18 cellular contexts compared by ENCODE assay signal in genomic region chr5:154709368-154710305, GRCh38. TPM values are rescaled to one million over a fixed set of nuclear protein-coding genes. Genes with fewer than 3 reads are reported as not detected.
DNase-seq lines count a peak whose midpoint lies in the region; ATAC-seq and TF ChIP-seq lines count a peak whose summit lies in the region.
"Had no signal": no experiment of that assay in that cellular context is flagged by ENCODE, and none has a peak within 500 bp of the region (broad histone marks: within the 10 kb centered on the region; RNA-seq: fewer than 3 reads in every experiment).

No MANE protein-coding gene starts in this region.

- H4K20me1 ChIP-seq in GM23248 (ENCODE audit: insufficient read depth), result no peaks in the 10 kb centered on the region

- H2AFZ ChIP-seq in GM23248, result no peak overlapping the region

- H3K36me3 ChIP-seq in GM23248 (ENCODE audit: low read depth), result no peaks in the 10 kb centered on the region
- H3K36me3 ChIP-seq in WERI-Rb-1, result no peaks in the 10 kb centered on the region
- H3K36me3 ChIP-seq in testis (ENCODE audit: low read depth, missing control alignments), result no peaks in the 10 kb centered on the region
- H3K36me3 ChIP-seq: MG63, SJSA1 had no signal

- H3K9ac ChIP-seq in GM23248, result no peak overlapping the region

- DNase-seq in AG10803 (ENCODE audit: low read depth) (peak; percentile 67), GM23248 (peak; percentile 52), WERI-Rb-1 (peak; percentile 78), mesenteric fat pad (ENCODE audit: low spot score) (peak; percentile 55), testis (no peak), SHP77 treated with DMSO at 0.1 percent for 48 hours (lab: John Stamatoyannopoulos, UW) (no peak)
- DNase-seq: DMS79, NCI-H1092 treated with DMSO at 0.1 percent for 48 hours, NCI-H146, NCI-H2081, NCI-H510A treated with DMSO at 0.1 percent for 48 hours, NCI-H774 had no signal

- H3K4me2 ChIP-seq in GM23248 (ENCODE audit: unreplicated experiment), result peak overlapping the region; percentile 11

- H3K4me1 ChIP-seq in GM23248 (ENCODE audit: insufficient read depth) (peaks cover 27% of the 10 kb centered on the region), testis (peaks cover 4% of the 10 kb centered on the region)

- intact Hi-C loops in testis (cut with DNase I; ENCODE audit: low total_unique reads), result no loop called here

- in situ Hi-C loops in GM23248 (cut with MboI), result no loop called here

- H3K79me2 ChIP-seq in GM23248 (ENCODE audit: insufficient read depth), result no peaks in the 10 kb centered on the region

- WGBS in GM23248 (ENCODE audit: low coverage in 1 of 2, low lambda C conversion rate in 2 of 2, missing lambda C conversion rate in 2 of 2), 2 experiments, result 76 to 77% methylated on average over 15 of the region's 15 CpGs
- 89 to 90% methylated on average over 15 of the region's 15 CpGs for WGBS in testis, 2 donors

- peak overlapping the region; percentile 9 for H3K27ac ChIP-seq in GM23248
- peak overlapping the region; percentile 54 for H3K27ac ChIP-seq in WERI-Rb-1
- no peak overlapping the region for H3K27ac ChIP-seq in testis
- H3K27ac ChIP-seq: C4-2B, HL-60, SJSA1 had no signal

- H3K9me3 ChIP-seq in GM23248 (ENCODE audit: low read depth) (no peaks in the 10 kb centered on the region), WERI-Rb-1 (ENCODE audit: severe bottlenecking) (no peaks in the 10 kb centered on the region), testis (no peaks in the 10 kb centered on the region)
- H3K9me3 ChIP-seq: MG63, SJSA1 had no signal

- no peak for ATAC-seq in GM18907 (IDR thresholded peaks at IDR 0.05; ENCODE audit: unreplicated experiment)
- ATAC-seq: Panc1 had no signal

- no peak overlapping the region for H3K4me3 ChIP-seq in AG10803 (ENCODE audit: low read length)
- no peak overlapping the region for H3K4me3 ChIP-seq in GM23248
- no peak overlapping the region for H3K4me3 ChIP-seq in WERI-Rb-1 (ENCODE audit: low read depth, low read length)
- no peak overlapping the region for H3K4me3 ChIP-seq in testis
- H3K4me3 ChIP-seq: MG63, SJSA1 had no signal

- 0 out of 2 replicates have a peak, but pooled peaks cover 10% of the 10 kb centered on the region for H3F3A ChIP-seq in GM23248 (ENCODE audit: insufficient read depth)

- H3K9me2 ChIP-seq in GM23248 (ENCODE audit: insufficient read depth), result no peaks in the 10 kb centered on the region

- no peak for TF ChIP-seq CTCF in AG10803 (conservative IDR thresholded peaks at IDR 0.05; ENCODE audit: low read length)
- no peak for TF ChIP-seq CTCF in WERI-Rb-1 (IDR thresholded peaks at IDR 0.05; ENCODE audit: low read depth, low read length)
- TF ChIP-seq CTCF in testis (IDR thresholded peaks at IDR 0.05), result no peak

- no peak for TF ChIP-seq POLR2A in testis (IDR thresholded peaks at IDR 0.05)

- H3K27me3 ChIP-seq in GM23248 (replicated peaks; ENCODE audit: insufficient read depth) (no peaks in the 10 kb centered on the region), WERI-Rb-1 (ENCODE audit: insufficient read depth, low read depth, severe bottlenecking) (no peaks in the 10 kb centered on the region), testis (no peaks in the 10 kb centered on the region)
- H3K27me3 ChIP-seq: MG63, SJSA1 had no signal

RNA-seq across cellular contexts. Expression of gene LARP1, which starts 45.5 kb away (rescaled TPM):
- total RNA-seq in GM23248 (2014; rRNA removed; shearing (Covaris generic)), result 59.9 and 81.9 TPM in 2 replicates
- 30.2 and 33.8 TPM in 2 replicates for polyA plus RNA-seq in GM23248 (2016; fragmentation: Nextera tagmentation; extraction: Ambion mirVana)
- total RNA-seq in mesenteric fat pad, result 202 TPM
- total RNA-seq in testis, result 100 to 1,000 TPM; 169 to 174 TPM
- polyA plus RNA-seq in testis (ENCODE audit: insufficient read depth, low read depth, low replicate concordance), result 118 TPM

Comparison
In these comparisons a context has a peak if more than half of its experiments do, and no peak if none do; other contexts are left out.
1. DNase-seq: peak in AG10803 (single experiment), GM23248 (single experiment), WERI-Rb-1 (single experiment) and mesenteric fat pad (single experiment); none in testis (single experiment) and SHP77 treated with DMSO at 0.1 percent for 48 hours (single experiment).
2. H3K27ac ChIP-seq: peak in GM23248 (single experiment) and WERI-Rb-1 (single experiment); none in testis (0 of 2).